4 cellular contexts compared by ENCODE assay signal in genomic region chr5:92496545-92496944, GRCh38.
TF ChIP-seq lines count a peak whose summit lies in the region.

No MANE protein-coding gene starts in this region.

TF ChIP-seq in HepG2, 621 proteins besides CTCF, POLR2A, EP300 and RAD21:
- TF ChIP-seq MAFF (IDR thresholded peaks at IDR 0.05; ENCODE audit: low read depth, low read length) (peak; percentile 35; the same call in 1 of the 2 replicates), MAFK (conservative IDR thresholded peaks at IDR 0.05 in 1 of 2, IDR thresholded peaks at IDR 0.05 in 1 of 2; ENCODE audit: low read length in 2 of 2) (peak; percentile 23 to 60; a peak in 3 of 4 replicates), ZNF629 (CRISPR knock-in tag; conservative IDR thresholded peaks at IDR 0.05) (no peak), SP140L (CRISPR knock-in tag; IDR thresholded peaks at IDR 0.05; ENCODE audit: borderline replicate concordance) (no peak)

TF ChIP-seq in A549, 52 proteins besides CTCF, POLR2A, EP300 and RAD21:
- peak; percentile 51 for TF ChIP-seq MAFK (IDR thresholded peaks at IDR 0.05; ENCODE audit: partially characterized antibody)
- TF ChIP-seq RFX5 (IDR thresholded peaks at IDR 0.05) = no peak
- no peak for TF ChIP-seq FOSL2 (IDR thresholded peaks at IDR 0.05)
- TF ChIP-seq FOSL2 (CRISPR knock-in tag; IDR thresholded peaks at IDR 0.05) = no peak
TF ChIP-seq in A549: peak in this region for 1.

TF ChIP-seq in IMR-90, 13 proteins besides CTCF, POLR2A, EP300 and RAD21:
- TF ChIP-seq CEBPB (IDR thresholded peaks at IDR 0.05; ENCODE audit: low read depth, low read length) (no peak), CHD1 (IDR thresholded peaks at IDR 0.05; ENCODE audit: low read depth, low read length) (no peak), MAFK (IDR thresholded peaks at IDR 0.05; ENCODE audit: low read depth, low read length) (peak; percentile 60)

TF ChIP-seq in K562, 482 proteins besides CTCF, POLR2A, EP300 and RAD21:
- TF ChIP-seq C11orf30 (IDR thresholded peaks at IDR 0.05; ENCODE audit: low read depth) = 0 out of 2 replicates have a peak, but pooled peaks have one; percentile 24
- TF ChIP-seq CXXC5 (CRISPR knock-in tag; IDR thresholded peaks at IDR 0.05) = no peak
- TF ChIP-seq ZNF316 (IDR thresholded peaks at IDR 0.05) = peak; percentile 27; the same call in 1 of the 2 replicates
- 0 out of 2 replicates have a peak, but pooled peaks have one; percentile 2 for TF ChIP-seq CEBPB (tag; IDR thresholded peaks at IDR 0.05)
- no peak for TF ChIP-seq HOMEZ (CRISPR knock-in tag; IDR thresholded peaks at IDR 0.05)
TF ChIP-seq in K562: peak in this region for 3.
